22 cellular contexts compared by ENCODE assay signal in genomic region chr5:128305341-128305740, GRCh38.
"Had no signal": no experiment of that assay in that cellular context is flagged by ENCODE, and none has a peak within 500 bp of the region (broad histone marks: within the 10 kb centered on the region; RNA-seq: fewer than 3 reads in every experiment).

No MANE protein-coding gene starts in this region.

- H3K4me1 Mint-ChIP-seq: memory B cell; naive thymus-derived CD4-positive, alpha-beta T cell; stimulated activated effector memory CD8-positive, alpha-beta T cell treated with anti-CD3 and anti-CD28 coated beads, Interleukin-12 subunit alpha, Interleukin-12 subunit beta, amount 100 ng/mL, for 72 hours had no signal

- H3K27ac Mint-ChIP-seq: memory B cell; naive thymus-derived CD4-positive, alpha-beta T cell; natural killer cell treated with Interleukin-12 subunit alpha and Interleukin-12 subunit beta and Interleukin-15 and Interleukin-18, amount 100 ng/mL, for 72 hours; progenitor cell of endocrine pancreas; stimulated activated effector memory CD8-positive, alpha-beta T cell treated with anti-CD3 and anti-CD28 coated beads, Interleukin-12 subunit alpha, Interleukin-12 subunit beta, amount 100 ng/mL, for 72 hours; stimulated activated naive CD8-positive, alpha-beta T cell treated with anti-CD3 and anti-CD28 coated beads, Interleukin-15, Interleukin-2, amounts not matched to agents 100 ng/mL and 50 ng/mL, for 24 hours had no signal

- ATAC-seq: mucosa of descending colon; naive thymus-derived CD4-positive, alpha-beta T cell; natural killer cell treated with Interleukin-12 subunit alpha and Interleukin-12 subunit beta and Interleukin-15 and Interleukin-18, amount 100 ng/mL, for 72 hours; right cardiac atrium; sciatic nerve; stimulated activated effector memory CD8-positive, alpha-beta T cell treated with anti-CD3 and anti-CD28 coated beads, Interleukin-12 subunit alpha, Interleukin-12 subunit beta, amount 100 ng/mL, for 72 hours had no signal

- DNase-seq: hippocampal formation; kidney; left ventricle myocardium inferior; midbrain; mucosa of descending colon; naive thymus-derived CD4-positive, alpha-beta T cell; ovary; retina; right cardiac atrium; stimulated activated CD4-positive, alpha-beta T cell treated with anti-CD3 and anti-CD28 coated beads, Interleukin-12 subunit alpha, Interleukin-12 subunit beta, amount 100 ng/mL, for 4 hours; stimulated activated CD4-positive, alpha-beta T cell treated with anti-CD3 and anti-CD28 coated beads, Interleukin-4, amount 100 ng/mL, for 24 hours; stimulated activated naive CD4-positive, alpha-beta T cell; upper lobe of left lung had no signal

- H3K9me3 Mint-ChIP-seq: memory B cell; naive thymus-derived CD4-positive, alpha-beta T cell; natural killer cell treated with Interleukin-12 subunit alpha and Interleukin-12 subunit beta and Interleukin-15 and Interleukin-18, amount 100 ng/mL, for 72 hours; stimulated activated effector memory CD8-positive, alpha-beta T cell treated with anti-CD3 and anti-CD28 coated beads, Interleukin-12 subunit alpha, Interleukin-12 subunit beta, amount 100 ng/mL, for 72 hours; stimulated activated naive CD8-positive, alpha-beta T cell treated with anti-CD3 and anti-CD28 coated beads, Interleukin-15, Interleukin-2, amounts not matched to agents 100 ng/mL and 50 ng/mL, for 24 hours had no signal

- H3K4me3 Mint-ChIP-seq: memory B cell; naive thymus-derived CD4-positive, alpha-beta T cell; natural killer cell treated with Interleukin-12 subunit alpha and Interleukin-12 subunit beta and Interleukin-15 and Interleukin-18, amount 100 ng/mL, for 72 hours; stimulated activated effector memory CD8-positive, alpha-beta T cell treated with anti-CD3 and anti-CD28 coated beads, Interleukin-12 subunit alpha, Interleukin-12 subunit beta, amount 100 ng/mL, for 72 hours; stimulated activated naive CD8-positive, alpha-beta T cell treated with anti-CD3 and anti-CD28 coated beads, Interleukin-15, Interleukin-2, amounts not matched to agents 100 ng/mL and 50 ng/mL, for 24 hours had no signal

- H3K27me3 ChIP-seq: ovary, tibial nerve, upper lobe of left lung, vagina had no signal

- H3K4me3 ChIP-seq: left ventricle myocardium inferior, mucosa of descending colon, ovary, skin epidermis, tibial nerve, upper lobe of left lung, vagina had no signal

- H3K9me3 ChIP-seq: left ventricle myocardium inferior, mucosa of descending colon, ovary, tibial nerve, upper lobe of left lung, vagina had no signal

- H3K27ac ChIP-seq: left ventricle myocardium inferior, ovary, skin epidermis, tibial nerve, upper lobe of left lung, vagina had no signal

- H3K36me3 ChIP-seq: ovary, upper lobe of left lung, vagina had no signal

- H3K4me1 ChIP-seq: tibial nerve, upper lobe of left lung, vagina had no signal

- H3K27me3 Mint-ChIP-seq: natural killer cell treated with Interleukin-12 subunit alpha and Interleukin-12 subunit beta and Interleukin-15 and Interleukin-18, amount 100 ng/mL, for 72 hours; progenitor cell of endocrine pancreas; stimulated activated naive CD8-positive, alpha-beta T cell treated with anti-CD3 and anti-CD28 coated beads, Interleukin-15, Interleukin-2, amounts not matched to agents 100 ng/mL and 50 ng/mL, for 24 hours had no signal

- H3K36me3 Mint-ChIP-seq: memory B cell; naive thymus-derived CD4-positive, alpha-beta T cell; natural killer cell treated with Interleukin-12 subunit alpha and Interleukin-12 subunit beta and Interleukin-15 and Interleukin-18, amount 100 ng/mL, for 72 hours; stimulated activated effector memory CD8-positive, alpha-beta T cell treated with anti-CD3 and anti-CD28 coated beads, Interleukin-12 subunit alpha, Interleukin-12 subunit beta, amount 100 ng/mL, for 72 hours had no signal
